ENCODE assay signal across 8 cellular contexts in genomic region chr12:111775205-111776193, GRCh38. TPM values are rescaled to one million over a fixed set of nuclear protein-coding genes. Genes with fewer than 3 reads are reported as not detected.
DNase-seq lines count a peak whose midpoint lies in the region; ATAC-seq and TF ChIP-seq lines count a peak whose summit lies in the region.

No MANE protein-coding gene starts in this region.

- no TSS peak for BruUV-seq in PC-9 (replicated peaks; lab: Mats Ljungman, UMichigan)

- DNase-seq in PC-9: no peak
- DNase-seq in middle frontal gyrus (ENCODE audit: extremely low spot score, low spot score): peak; percentile 51
- no peak for DNase-seq in stimulated activated naive CD4-positive, alpha-beta T cell treated with Interleukin-2 at 50 U/mL for 16 hours (lab: John Stamatoyannopoulos, UW)
- no peak for DNase-seq in activated CD4-positive, alpha-beta T cell treated with anti-CD3 and anti-CD28 coated beads for 1 hour

- TF ChIP-seq POLR2A in GM15510 (IDR thresholded peaks at IDR 0.05; ENCODE audit: borderline replicate concordance, extremely low read depth, insufficient read length): peak; percentile 42

- WGBS in urinary bladder: 14% methylated on average over 15 of the region's 15 CpGs

- TF ChIP-seq CTCF in PC-9 (conservative IDR thresholded peaks at IDR 0.05): no peak

- no peaks in the 10 kb centered on the region for H3K79me2 ChIP-seq in PC-9 (ENCODE audit: low read depth)

- H2AFZ ChIP-seq in PC-9: no peak overlapping the region

- H3K9ac ChIP-seq in duodenal mucosa (ENCODE audit: low read depth in 1 of 2, low read length in 2 of 2): peak overlapping the region; percentile 42 to 66

- H3K4me1 ChIP-seq in PC-9 (replicated peaks; ENCODE audit: insufficient read depth): peaks cover 13% of the 10 kb centered on the region; the same call in 1 of the 2 replicates
- peaks cover 78 to 79% of the 10 kb centered on the region in 2 donors for H3K4me1 ChIP-seq in duodenal mucosa (ENCODE audit: control insufficient read depth in 1 of 2, insufficient read depth in 2 of 2, low read length in 2 of 2)
- H3K4me1 ChIP-seq in urinary bladder (ENCODE audit: insufficient read depth): peaks cover 1% of the 10 kb centered on the region

- H3K36me3 ChIP-seq in PC-9 (ENCODE audit: low read depth) (no peaks in the 10 kb centered on the region), duodenal mucosa (ENCODE audit: control insufficient read depth in 1 of 2, insufficient read depth in 2 of 2, low read length in 2 of 2) (peaks cover 0 to 4% of the 10 kb centered on the region in 2 donors), urinary bladder (ENCODE audit: insufficient read depth) (no peaks in the 10 kb centered on the region)

- CTCF ChIA-PET in PC-9 (lab: Charles Lee): no interaction called here

- H3K4me2 ChIP-seq in PC-9: 0 out of 2 replicates have a peak overlapping the region, but pooled peaks have one; percentile 22

- no peak overlapping the region for H3K4me3 ChIP-seq in PC-9
- peak overlapping the region; percentile 24 to 53 for H3K4me3 ChIP-seq in duodenal mucosa (ENCODE audit: low read depth in 1 of 2, low read length in 2 of 2)
- H3K4me3 ChIP-seq in urinary bladder (ENCODE audit: low read depth, low read length): no peak overlapping the region

- peaks cover 4% of the 10 kb centered on the region; the same call in 1 of the 2 replicates for H3F3A ChIP-seq in PC-9 (ENCODE audit: insufficient read depth, low read depth)

- H3K27ac ChIP-seq in PC-9 (no peak overlapping the region), duodenal mucosa (ENCODE audit: low read depth, low read length) (peak overlapping the region; percentile 90), urinary bladder (ENCODE audit: low read depth) (peak overlapping the region; percentile 90)

- H4K20me1 ChIP-seq in PC-9 (ENCODE audit: insufficient read depth): no peaks in the 10 kb centered on the region; the same call in 1 of the 2 replicates

- H3K27me3 ChIP-seq in PC-9 (ENCODE audit: insufficient read depth, low read depth): no peaks in the 10 kb centered on the region
- H3K27me3 ChIP-seq in duodenal mucosa (ENCODE audit: control insufficient read depth in 1 of 2, insufficient read depth in 2 of 2, low read length in 2 of 2): no peaks in the 10 kb centered on the region

- H3K9me2 ChIP-seq in PC-9 (ENCODE audit: insufficient read depth): no peaks in the 10 kb centered on the region

- H3K9me3 ChIP-seq in PC-9 (ENCODE audit: insufficient read depth, low read depth): no peaks in the 10 kb centered on the region
- H3K9me3 ChIP-seq in duodenal mucosa (ENCODE audit: control insufficient read depth in 1 of 2, low read length in 2 of 2): no peaks in the 10 kb centered on the region

- intact Hi-C loops in PC-9 (cut with micrococcal nuclease; ENCODE audit: unreplicated experiment): no loop called here

- ATAC-seq in HG02981 (IDR thresholded peaks at IDR 0.05; ENCODE audit: unreplicated experiment): peak; percentile 63

- POLR2A ChIA-PET in PC-9 (lab: Charles Lee; ENCODE audit: unreplicated experiment): no interaction called here

RNA-seq across cellular contexts. Expression of gene ALDH2, which starts 8.8 kb away (rescaled TPM):
- total RNA-seq in PC-9 (2021) (38.9 and 42.1 TPM in 2 replicates), urinary bladder (13.0 TPM)
- polyA plus RNA-seq in urinary bladder: 219 TPM

Comparison
In these comparisons a context has a peak if more than half of its experiments do, and no peak if none do; other contexts are left out.
1. H3K4me3 ChIP-seq: peak in duodenal mucosa (2 of 2); none in PC-9 (single experiment) and urinary bladder (single experiment).